ENCODE assay signal across 17 cellular contexts in the genomic region with DNA sequence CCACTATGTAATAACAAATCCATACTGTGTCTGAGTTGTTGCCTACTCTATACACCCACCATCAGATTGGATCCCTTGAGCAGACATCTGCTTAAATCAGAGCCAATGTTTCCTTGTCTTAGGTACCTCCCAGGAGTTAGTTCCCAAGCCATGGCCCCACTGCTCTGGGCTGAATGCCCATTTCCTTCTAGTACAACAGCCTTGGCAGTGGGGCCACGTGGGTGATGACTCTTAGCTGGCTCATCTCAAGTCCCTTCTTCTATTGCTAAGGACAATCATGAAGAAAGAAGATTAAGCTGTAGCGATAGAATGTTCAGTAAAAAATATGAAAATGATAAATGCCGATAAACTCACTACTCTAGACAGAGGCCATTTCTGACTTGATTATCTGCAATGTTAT. TPM values are rescaled to one million over a fixed set of nuclear protein-coding genes. Genes with fewer than 3 reads are reported as not detected.
DNase-seq lines count a peak whose midpoint lies in the region; ATAC-seq and TF ChIP-seq lines count a peak whose summit lies in the region.
"Had no signal": no experiment of that assay in that cellular context is flagged by ENCODE, and none has a peak within 500 bp of the region (broad histone marks: within the 10 kb centered on the region; RNA-seq: fewer than 3 reads in every experiment).

No MANE protein-coding gene starts in this region.

- TF ChIP-seq CTCF in mammary epithelial cell (conservative IDR thresholded peaks at IDR 0.05 in 1 of 2, IDR thresholded peaks at IDR 0.05 in 1 of 2; ENCODE audit: extremely low read depth in 1 of 2, insufficient read depth in 1 of 2, low read depth in 1 of 2, low read length in 2 of 2) (no peak), lower lobe of right lung (IDR thresholded peaks at IDR 0.05) (no peak)

- BruUV-seq in mammary epithelial cell (replicated peaks; lab: Mats Ljungman, UMichigan): no TSS peak

- H3K79me2 ChIP-seq in mammary epithelial cell (ENCODE audit: insufficient read depth, low read length): no peaks in the 10 kb centered on the region

- H3K4me1 ChIP-seq in mammary epithelial cell (ENCODE audit: insufficient read depth, low read length) (no peaks in the 10 kb centered on the region), lower lobe of right lung (no peaks in the 10 kb centered on the region)
- H3K4me1 ChIP-seq: thyroid gland had no signal

- in situ Hi-C loops in mammary epithelial cell (cut with MboI; ENCODE audit: low sequenced_read_pairs in 2 of 2): loop anchor here in 1 of 2 donors (25.0 kb wide), 1 partner anchor 504 kb away; no protein-coding TSS in a partner anchor

- CTCF ChIA-PET in mammary epithelial cell (lab: Charles Lee; ENCODE audit: low non-redundant PET): no interaction called here

- WGBS in mammary epithelial cell (ENCODE audit: low coverage, missing lambda C conversion rate): 74% methylated on average over 3 of the region's 3 CpGs

- intact Hi-C loops in mammary epithelial cell (cut with micrococcal nuclease): no loop called here
- intact Hi-C loops in lower lobe of right lung (cut with DNase I): no loop called here

- no peak overlapping the region for H3K4me2 ChIP-seq in mammary epithelial cell (ENCODE audit: insufficient read depth, low read depth, low read length)

- H3K27me3 ChIP-seq in mammary epithelial cell (ENCODE audit: insufficient read depth, low read length) (no peaks in the 10 kb centered on the region), lower lobe of right lung (ENCODE audit: low read depth) (no peaks in the 10 kb centered on the region)
- H3K27me3 ChIP-seq: thyroid gland had no signal

- no peak overlapping the region for H3K4me3 ChIP-seq in mammary epithelial cell (replicated peaks in 1 of 3; ENCODE audit: insufficient read depth in 1 of 3, low read depth in 2 of 3, low read length in 3 of 3)
- H3K4me3 ChIP-seq in lower lobe of right lung: no peak overlapping the region
- H3K4me3 ChIP-seq: thyroid gland had no signal

- DNase-seq in Daoy (ENCODE audit: low read depth) (peak; percentile 58), LHCN-M2 (ENCODE audit: low read depth) (peak; percentile 76), mammary epithelial cell (peak; percentile 23), iris pigment epithelial cell (ENCODE audit: low read depth) (peak; percentile 50), lower lobe of right lung (no peak), DMS153 treated with DMSO at 0.1 percent for 48 hours (lab: John Stamatoyannopoulos, UW; ENCODE audit: unreplicated experiment) (no peak), SIG-M5 (lab: John Stamatoyannopoulos, UW) (no peak)
- DNase-seq in activated CD8-positive, alpha-beta memory T cell treated with anti-CD3 and anti-CD28 coated beads, Interleukin-2, amount 50 U/mL, for 48 hours: no peak
- DNase-seq: activated CD8-positive, alpha-beta T cell treated with anti-CD3 and anti-CD28 coated beads for 36 hours; DMS79 treated with DMSO at 0.1 percent for 48 hours; glutamatergic neuron; NCI-H1105; NCI-H526; right cardiac atrium; stimulated activated naive B cell treated with anti-CD40 and anti-IgM and Interleukin-4, amounts not matched to agents 10 μg/mL and 1 μg/mL and 100 μg/mL, for 72 hours; WERI-Rb-1 had no signal

- H4K20me1 ChIP-seq in mammary epithelial cell (ENCODE audit: insufficient read depth, low read length): no peaks in the 10 kb centered on the region

- H3K9ac ChIP-seq in mammary epithelial cell (ENCODE audit: insufficient read depth, low read length): no peak overlapping the region

- H3K27ac ChIP-seq in mammary epithelial cell (ENCODE audit: insufficient read depth, low read depth, low read length): no peak overlapping the region
- no peak overlapping the region for H3K27ac ChIP-seq in lower lobe of right lung
- H3K27ac ChIP-seq: thyroid gland, WERI-Rb-1 had no signal

- no peaks in the 10 kb centered on the region for H3K9me3 ChIP-seq in mammary epithelial cell (replicated peaks; ENCODE audit: insufficient read depth, low read length)
- no peaks in the 10 kb centered on the region for H3K9me3 ChIP-seq in lower lobe of right lung
- H3K9me3 ChIP-seq: thyroid gland had no signal

- dilution Hi-C loops in mammary epithelial cell (cut with HindIII; ENCODE audit: low sequenced_read_pairs): no loop called here

- no peak overlapping the region for H2AFZ ChIP-seq in mammary epithelial cell (ENCODE audit: low read depth, low read length)

- peaks cover 22% of the 10 kb centered on the region for H3K36me3 ChIP-seq in mammary epithelial cell (ENCODE audit: insufficient read depth, low read length)
- H3K36me3 ChIP-seq in lower lobe of right lung: peaks cover 82% of the 10 kb centered on the region

- ATAC-seq in lower lobe of right lung: no peak
- ATAC-seq: activated CD8-positive, alpha-beta T cell treated with anti-CD3 and anti-CD28 coated beads for 36 hours; right cardiac atrium; stimulated activated naive B cell treated with anti-CD40 and anti-IgM and Interleukin-4, amounts not matched to agents 10 μg/mL and 1 μg/mL and 100 μg/mL, for 72 hours had no signal

RNA-seq across cellular contexts. Expression of a gene that starts 16.6 kb away (rescaled TPM):
- 166 and 176 TPM in 2 replicates for total RNA-seq in Daoy (2014; rRNA removed; shearing (Covaris generic))
- total RNA-seq in LHCN-M2 (2014; rRNA removed) (82.7 and 89.7 TPM in 2 replicates), mammary epithelial cell (10 to 100 TPM; 49.0 to 61.6 TPM), lower lobe of right lung (42.7 TPM)
- polyA plus RNA-seq in LHCN-M2 (2012): 93.9 TPM
- polyA plus RNA-seq in mammary epithelial cell: 66.8 TPM
- 56.8 TPM for polyA minus RNA-seq in mammary epithelial cell

RNA-seq across cellular contexts. Expression of a gene that starts 48.2 kb away (rescaled TPM):
- total RNA-seq in Daoy (2014; rRNA removed; shearing (Covaris generic)): 19.5 and 22.5 TPM in 2 replicates
- total RNA-seq in LHCN-M2 (2014; rRNA removed) (9.0 and 12.9 TPM in 2 replicates), mammary epithelial cell (1 to 10 TPM; 4.5 to 9.4 TPM), lower lobe of right lung (4.7 TPM)
- polyA plus RNA-seq in LHCN-M2 (2012): 4.2 TPM
- 3.2 TPM for polyA plus RNA-seq in mammary epithelial cell
- polyA minus RNA-seq in mammary epithelial cell: not detected

RNA-seq across cellular contexts. Expression of a gene that starts 57.9 kb away (rescaled TPM):
- total RNA-seq in Daoy (2014; rRNA removed; shearing (Covaris generic)): 3.1 and 7.6 TPM in 2 replicates
- total RNA-seq in LHCN-M2 (2014; rRNA removed) (0.75 and 1.0 TPM in 2 replicates), mammary epithelial cell (1 to 10 TPM; 2.1 to 5.7 TPM), lower lobe of right lung (5.1 TPM)
- 0.26 TPM for polyA plus RNA-seq in LHCN-M2 (2012)
- 0.58 TPM for polyA plus RNA-seq in mammary epithelial cell
- polyA minus RNA-seq in mammary epithelial cell: 7.5 TPM

Comparison
In these comparisons a context has a peak if more than half of its experiments do, and no peak if none do; other contexts are left out.
1. DNase-seq: peak in Daoy (single experiment), LHCN-M2 (single experiment), mammary epithelial cell (single experiment) and iris pigment epithelial cell (single experiment); none in lower lobe of right lung (single experiment), DMS153 treated with DMSO at 0.1 percent for 48 hours (single experiment), SIG-M5 (single experiment) and activated CD8-positive, alpha-beta memory T cell treated with anti-CD3 and anti-CD28 coated beads, Interleukin-2, amount 50 U/mL, for 48 hours (single experiment).